14 cellular contexts compared by ENCODE assay signal in the genomic region with DNA sequence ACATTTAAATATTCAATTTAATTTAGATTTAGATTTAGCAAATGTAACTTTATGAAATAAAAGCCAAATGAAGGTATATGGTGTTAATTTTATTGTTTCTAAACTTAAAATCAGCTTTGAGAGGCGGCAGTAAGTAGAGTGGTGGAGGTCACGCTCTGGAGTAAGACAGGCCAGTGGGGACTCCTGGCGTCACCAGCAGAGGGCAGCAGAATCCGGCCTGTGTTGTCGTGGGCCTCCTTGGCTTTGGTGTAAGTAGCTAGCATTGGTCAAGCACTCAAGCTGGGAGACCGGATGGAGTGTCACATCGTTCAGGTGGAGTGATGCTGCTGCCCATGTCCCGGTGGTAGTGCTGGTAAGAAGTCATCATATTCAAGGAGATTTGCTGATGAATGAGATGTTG.
DNase-seq lines count a peak whose midpoint lies in the region; ATAC-seq, FAIRE-seq and TF ChIP-seq lines count a peak whose summit lies in the region.
"Had no signal": no experiment of that assay in that cellular context is flagged by ENCODE, and none has a peak within 500 bp of the region (broad histone marks: within the 10 kb centered on the region; RNA-seq: fewer than 3 reads in every experiment).

No MANE protein-coding gene starts in this region.

- H2BK5ac ChIP-seq in H1 (ENCODE audit: low read depth, low read length): no peak overlapping the region

- no peak overlapping the region for H2BK20ac ChIP-seq in H1 (ENCODE audit: low read length)

- no peaks in the 10 kb centered on the region for H3K9me3 ChIP-seq in OCI-LY3 (ENCODE audit: insufficient read depth, low read length)
- no peaks in the 10 kb centered on the region for H3K9me3 ChIP-seq in H1 (ENCODE audit: insufficient read depth in 2 of 2, low read depth in 1 of 2, low read length in 1 of 2)
- H3K9me3 ChIP-seq: suprapubic skin had no signal

- FAIRE-seq in H1 (lab: Jason Lieb, UNC) (no peak), HTR-8/SVneo (lab: Jason Lieb, UNC) (no peak)

- CTCF ChIA-PET in H1 (lab: Charles Lee; ENCODE audit: partially characterized antibody): interaction anchor here (0.6 to 17.0 kb wide), 13 partner anchors 9 to 436 kb away, joined by 3 to 207 read pairs (median 5); no protein-coding TSS in a partner anchor

- TF ChIP-seq POLR2A in H1 (IDR thresholded peaks at IDR 0.05; ENCODE audit: control extremely low read depth in 1 of 2, low read depth in 2 of 2, low read length in 2 of 2): no peak

- no peak overlapping the region for H3K9ac ChIP-seq in OCI-LY3 (ENCODE audit: low read length)
- no peak overlapping the region for H3K9ac ChIP-seq in H1 (replicated peaks in 1 of 4; ENCODE audit: extremely low read depth in 1 of 4, low read depth in 3 of 4, low read length in 3 of 4)

- no peak overlapping the region for H3K56ac ChIP-seq in H1 (replicated peaks; ENCODE audit: insufficient read length, low read depth, low read length)

- no peaks in the 10 kb centered on the region; the same call in none of the 2 replicates for H3K79me1 ChIP-seq in H1 (ENCODE audit: low read depth, low read length)

- no peak overlapping the region for H2BK15ac ChIP-seq in H1 (ENCODE audit: low read length)

- H3K79me2 ChIP-seq in OCI-LY3 (ENCODE audit: low read length) (peaks cover 16% of the 10 kb centered on the region), H1 (ENCODE audit: control insufficient read depth in 1 of 2, insufficient read depth in 2 of 2, low read length in 2 of 2) (no peaks in the 10 kb centered on the region)

- 92% methylated on average over 8 of the region's 8 CpGs; no CpG with 5 or more reads in 1 of the 2 experiments for WGBS in H1 (ENCODE audit: extremely low coverage in 1 of 2, insufficient coverage in 1 of 2, insufficient read length in 1 of 2, insufficient replicate concordance in 2 of 2, low coverage in 1 of 2, low lambda C conversion rate in 2 of 2, missing lambda C conversion rate in 1 of 2), 2 experiments

- H2AFZ ChIP-seq in OCI-LY3 (ENCODE audit: low read depth, low read length): no peak overlapping the region
- no peak overlapping the region for H2AFZ ChIP-seq in H1 (ENCODE audit: low read length)

- POLR2A ChIA-PET in H1 (lab: Charles Lee; ENCODE audit: partially characterized antibody): interaction anchor here (0.7 to 1.8 kb wide), 3 partner anchors 9 to 33 kb away, joined by 3 read pairs; no protein-coding TSS in a partner anchor

- no peak overlapping the region for H3K4me3 ChIP-seq in OCI-LY3 (ENCODE audit: low read length)
- H3K4me3 ChIP-seq in H1 (ENCODE audit: extremely low read depth in 1 of 4, insufficient read depth in 2 of 4, low read depth in 3 of 4, low read length in 4 of 4): no peak overlapping the region
- H3K4me3 ChIP-seq in retinal pigment epithelial cell (ENCODE audit: low read length): no peak overlapping the region
- H3K4me3 ChIP-seq: suprapubic skin had no signal

- H2BK120ac ChIP-seq in H1 (replicated peaks; ENCODE audit: low read depth, low read length): no peak overlapping the region

- H4K91ac ChIP-seq in H1 (replicated peaks; ENCODE audit: insufficient read length, low read length): no peak overlapping the region

- no peak overlapping the region for H3K14ac ChIP-seq in H1 (ENCODE audit: insufficient read length)

- no peak overlapping the region for H2AK5ac ChIP-seq in H1 (ENCODE audit: low read depth, low read length)

- H3K27me3 ChIP-seq in OCI-LY3 (ENCODE audit: low read depth, low read length) (no peaks in the 10 kb centered on the region), H1 (replicated peaks in 1 of 4; ENCODE audit: control insufficient read depth in 3 of 4, extremely low read depth in 1 of 4, insufficient read depth in 3 of 4, low read length in 3 of 4) (no peaks in the 10 kb centered on the region)
- H3K27me3 ChIP-seq: suprapubic skin had no signal

- no peak overlapping the region for H4K5ac ChIP-seq in H1 (ENCODE audit: insufficient read length, low read depth, low read length)

- peak; percentile 23 for TF ChIP-seq CTCF in OCI-LY3 (IDR thresholded peaks at IDR 0.05; ENCODE audit: low read depth, low read length)
- peak; percentile 56 to 80 (median 77) for TF ChIP-seq CTCF in H1 (IDR thresholded peaks at IDR 0.05; ENCODE audit: control extremely low read depth in 1 of 3, insufficient read depth in 1 of 3, low read depth in 1 of 3, low read length in 3 of 3)
- peak; percentile 52 for TF ChIP-seq CTCF in retinal pigment epithelial cell (conservative IDR thresholded peaks at IDR 0.05; ENCODE audit: low read depth, low read length)

- H3K36me3 ChIP-seq in OCI-LY3 (replicated peaks; ENCODE audit: low read depth, low read length) (peaks cover 53% of the 10 kb centered on the region), H1 (ENCODE audit: control insufficient read depth in 2 of 4, insufficient read depth in 4 of 4, low read length in 3 of 4) (peaks cover 0 to 27% (median 4%) of the 10 kb centered on the region in 4 experiments; a peak in 5 of 8 replicates)

- H3K18ac ChIP-seq in H1 (ENCODE audit: extremely low read depth, low read length): no peak overlapping the region

- DNase-seq in DMS53 (lab: John Stamatoyannopoulos, UW) (peak; percentile 31), DMS53 treated with DMSO at 0.1 percent for 48 hours (lab: John Stamatoyannopoulos, UW; ENCODE audit: unreplicated experiment) (no peak), H1 (ENCODE audit: low read depth in 1 of 2, low spot score in 2 of 2) (peak in 1 of 2 experiments; percentile 68), retinal pigment epithelial cell (ENCODE audit: low read depth) (no peak), HTR-8/SVneo (ENCODE audit: insufficient read length, low spot score) (no peak), ecto neural progenitor cell (ENCODE audit: low spot score) (no peak)
- DNase-seq: activated naive CD8-positive, alpha-beta T cell treated with anti-CD3 and anti-CD28 coated beads, Interleukin-2, amount 50 U/mL, for 24 hours; dermis blood vessel endothelial cell; immature natural killer cell; NCI-H2029; SIG-M5 had no signal

- TF ChIP-seq RAD21 in H1 (IDR thresholded peaks at IDR 0.05 in 1 of 2, conservative IDR thresholded peaks at IDR 0.05 in 1 of 2; ENCODE audit: low read depth in 2 of 2, low read length in 2 of 2): peak; percentile 44 to 61

- ATAC-seq in GM19023 (IDR thresholded peaks at IDR 0.05; ENCODE audit: unreplicated experiment): no peak
- ATAC-seq: activated naive CD8-positive, alpha-beta T cell treated with anti-CD3 and anti-CD28 coated beads, Interleukin-2, amount 50 U/mL, for 24 hours had no signal

- no peak overlapping the region for H3K4ac ChIP-seq in H1 (replicated peaks; ENCODE audit: insufficient read length, low read depth, low read length)

- no peak overlapping the region for H2BK12ac ChIP-seq in H1 (ENCODE audit: low read depth, low read length)

- no peak overlapping the region for H4K8ac ChIP-seq in H1 (ENCODE audit: extremely low read depth, insufficient read depth, low read length)

- TF ChIP-seq EP300 in H1 (IDR thresholded peaks at IDR 0.05; ENCODE audit: borderline replicate concordance in 1 of 2, low read depth in 2 of 2, low read length in 2 of 2): no peak

- H4K20me1 ChIP-seq in OCI-LY3 (ENCODE audit: insufficient read depth, low read length) (no peaks in the 10 kb centered on the region; the same call in 1 of the 2 replicates), H1 (replicated peaks in 1 of 2; ENCODE audit: control insufficient read depth in 1 of 2, insufficient read depth in 2 of 2, low read length in 2 of 2) (peaks cover 0 to 4% of the 10 kb centered on the region in 2 experiments)

- H3K23me2 ChIP-seq in H1 (ENCODE audit: low read depth, low read length): no peaks in the 10 kb centered on the region

- H3K23ac ChIP-seq in H1 (ENCODE audit: insufficient read length): no peak overlapping the region

- no peak overlapping the region for H3K4me2 ChIP-seq in OCI-LY3 (ENCODE audit: low read length)
- no peak overlapping the region for H3K4me2 ChIP-seq in H1 (ENCODE audit: insufficient read depth in 1 of 2, low read depth in 2 of 2, low read length in 2 of 2)

- peaks cover 7% of the 10 kb centered on the region for H3K4me1 ChIP-seq in OCI-LY3 (ENCODE audit: low read length)
- H3K4me1 ChIP-seq in H1 (replicated peaks in 1 of 4; ENCODE audit: control insufficient read depth in 3 of 4, insufficient read depth in 4 of 4, low read length in 3 of 4): no peaks in the 10 kb centered on the region
- H3K4me1 ChIP-seq: suprapubic skin had no signal

- H3K27ac ChIP-seq in OCI-LY3 (ENCODE audit: low read length) (no peak overlapping the region), H1 (ENCODE audit: low read depth, low read length) (no peak overlapping the region)
- H3K27ac ChIP-seq: suprapubic skin had no signal

TF ChIP-seq in H1, 55 proteins besides CTCF, POLR2A, EP300 and RAD21:
- TF ChIP-seq POU5F1 (IDR thresholded peaks at IDR 0.05; ENCODE audit: low read depth, low read length) (no peak), NANOG (IDR thresholded peaks at IDR 0.05; ENCODE audit: insufficient read depth, low read depth, low read length, poor library complexity, severe bottlenecking) (no peak), CTBP2 (IDR thresholded peaks at IDR 0.05; ENCODE audit: borderline replicate concordance, insufficient read depth, insufficient read length, low read length) (no peak), KDM5A (IDR thresholded peaks at IDR 0.05; ENCODE audit: low read length) (no peak), BRCA1 (IDR thresholded peaks at IDR 0.05; ENCODE audit: low read depth, low read length) (no peak)

Comparison
In these comparisons a context has a peak if more than half of its experiments do, and no peak if none do; other contexts are left out.
1. CTCF ChIP-seq: peak in every context shown above with its lines; median percentile 77 in H1; 52 in retinal pigment epithelial cell; 23 in OCI-LY3.